Comparison of ENCODE assay signal across 25 cellular contexts in the genomic region with DNA sequence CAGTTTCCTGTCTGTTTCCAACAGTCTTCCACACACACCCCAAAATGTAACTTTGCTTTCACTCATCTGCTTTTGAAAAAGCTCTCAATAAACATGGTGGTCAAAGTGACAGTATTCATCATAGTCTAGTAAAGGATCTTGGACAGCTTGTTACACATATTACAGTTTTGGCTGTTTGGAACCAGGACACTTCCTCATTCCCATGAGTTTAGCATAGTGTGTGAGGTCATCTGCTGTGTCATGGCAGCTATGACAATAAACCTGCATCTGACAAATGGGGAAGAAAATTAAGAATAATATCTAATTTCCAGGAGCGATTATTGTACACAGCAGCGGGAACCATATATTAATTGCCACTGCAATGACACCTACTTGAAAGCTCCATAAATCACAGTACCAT.
A peak's percentile ranks its signal among the peaks of the same experiment; 100 is the strongest.
DNase-seq lines count a peak whose midpoint lies in the region; FAIRE-seq and TF ChIP-seq lines count a peak whose summit lies in the region.
"Had no signal": no experiment of that assay in that cellular context is flagged by ENCODE, and none has a peak within 500 bp of the region (broad histone marks: within the 10 kb centered on the region; RNA-seq: fewer than 3 reads in every experiment).

No MANE protein-coding gene starts in this region.

- peaks cover 0 to 1% of the 10 kb centered on the region in 2 donors for H3K27me3 Mint-ChIP-seq in CD4-positive, alpha-beta memory T cell
- H3K27me3 Mint-ChIP-seq: dendritic cell treated with granulocyte-macrophage colony-stimulating factor and Interleukin-4, amounts not matched to agents 40 ng/mL and 50 ng/mL, for 4 days had no signal

- CTCF ChIA-PET in CD4-positive, alpha-beta memory T cell (lab: Charles Lee; ENCODE audit: partially characterized antibody), result no interaction called here

- no peaks in the 10 kb centered on the region for H3K4me1 ChIP-seq in CD4-positive, alpha-beta memory T cell (ENCODE audit: insufficient read depth, low read length)
- H3K4me1 ChIP-seq: adrenal gland, breast epithelium, heart left ventricle, left ventricle myocardium inferior had no signal

- intact Hi-C loops in CD4-positive, alpha-beta memory T cell (cut with micrococcal nuclease), result no loop called here

- H3K27ac Mint-ChIP-seq in CD4-positive, alpha-beta memory T cell, result no peak overlapping the region
- H3K27ac Mint-ChIP-seq: dendritic cell treated with granulocyte-macrophage colony-stimulating factor and Interleukin-4, amounts not matched to agents 40 ng/mL and 50 ng/mL, for 4 days; natural killer cell had no signal

- POLR2A ChIA-PET in CD4-positive, alpha-beta memory T cell (lab: Charles Lee; ENCODE audit: partially characterized antibody), result no interaction called here

- no peaks in the 10 kb centered on the region for H3K36me3 ChIP-seq in MG63
- no peaks in the 10 kb centered on the region for H3K36me3 ChIP-seq in CD4-positive, alpha-beta memory T cell (ENCODE audit: insufficient read depth, low read length)
- H3K36me3 ChIP-seq: adrenal gland, breast epithelium, heart left ventricle, left ventricle myocardium inferior had no signal

- no peaks in the 10 kb centered on the region for H3K4me1 Mint-ChIP-seq in CD4-positive, alpha-beta memory T cell
- H3K4me1 Mint-ChIP-seq: natural killer cell had no signal

- no peak overlapping the region for H3K27ac ChIP-seq in CD4-positive, alpha-beta memory T cell (ENCODE audit: low read depth, low read length)
- H3K27ac ChIP-seq: adrenal gland, breast epithelium, heart left ventricle, left ventricle myocardium inferior had no signal

- H3K9me3 ChIP-seq in MG63, result no peaks in the 10 kb centered on the region
- H3K9me3 ChIP-seq in CD4-positive, alpha-beta memory T cell (ENCODE audit: control insufficient read depth in 1 of 2, low read length in 2 of 2), result no peaks in the 10 kb centered on the region
- H3K9me3 ChIP-seq: adrenal gland, breast epithelium, heart left ventricle, left ventricle myocardium inferior had no signal

- no peak for FAIRE-seq in H54 (lab: Jason Lieb, UNC)
- FAIRE-seq: endometrium, H1 had no signal

- TF ChIP-seq POLR2A in H54 (IDR thresholded peaks at IDR 0.05; ENCODE audit: low read depth, low read length), result no peak

- no peaks in the 10 kb centered on the region for H3K27me3 ChIP-seq in MG63
- no peaks in the 10 kb centered on the region for H3K27me3 ChIP-seq in CD4-positive, alpha-beta memory T cell (ENCODE audit: insufficient read depth, low read length)
- H3K27me3 ChIP-seq: adrenal gland, breast epithelium, heart left ventricle had no signal

- H3K36me3 Mint-ChIP-seq in CD4-positive, alpha-beta memory T cell, result no peaks in the 10 kb centered on the region
- H3K36me3 Mint-ChIP-seq: natural killer cell had no signal

- H3K4me3 ChIP-seq in MG63, result no peak overlapping the region
- no peak overlapping the region for H3K4me3 ChIP-seq in CD4-positive, alpha-beta memory T cell (ENCODE audit: low read length in 2 of 2)
- H3K4me3 ChIP-seq: adrenal gland, breast epithelium, heart left ventricle, left ventricle myocardium inferior had no signal

- no peak overlapping the region for H3K4me3 Mint-ChIP-seq in CD4-positive, alpha-beta memory T cell
- H3K4me3 Mint-ChIP-seq: dendritic cell treated with granulocyte-macrophage colony-stimulating factor and Interleukin-4, amounts not matched to agents 40 ng/mL and 50 ng/mL, for 4 days; natural killer cell had no signal

- H3K9me3 Mint-ChIP-seq in CD4-positive, alpha-beta memory T cell, result no peaks in the 10 kb centered on the region
- H3K9me3 Mint-ChIP-seq: dendritic cell treated with granulocyte-macrophage colony-stimulating factor and Interleukin-4, amounts not matched to agents 40 ng/mL and 50 ng/mL, for 4 days; natural killer cell had no signal

- DNase-seq in EL (peak; percentile 50), MG63 (peak; percentile 1), RKO (ENCODE audit: low spot score) (peak; percentile 37), iris pigment epithelial cell (ENCODE audit: low read depth) (peak; percentile 25), H54 (ENCODE audit: insufficient read length, low spot score) (no peak), NCI-H526 (lab: John Stamatoyannopoulos, UW) (no peak), AG20443 (ENCODE audit: low spot score) (no peak)
- DNase-seq in CD4-positive, alpha-beta memory T cell, result no peak
- DNase-seq: activated gamma-delta T cell treated with Interleukin-2 at 50 U/mL for 16 hours; activated T-cell treated with anti-CD3 and anti-CD28 coated beads, Interleukin-2, amount 50 U/mL, for 1 hour; adrenal gland; heart left ventricle; left ventricle myocardium inferior; midbrain; natural killer cell; NCI-H1092; NCI-H2081 treated with DMSO at 0.1 percent for 48 hours; NCI-H510A treated with DMSO at 0.1 percent for 48 hours; retina; stimulated activated CD4-positive, alpha-beta T cell treated with anti-CD3 and anti-CD28 coated beads, Interleukin-4, amount 100 ng/mL, for 1 hour; stimulated activated naive CD8-positive, alpha-beta T cell treated with anti-CD3 and anti-CD28 coated beads, Interleukin-15, Interleukin-2, amounts not matched to agents 100 U/mL and 50 U/mL, for 24 hours had no signal

Comparison
In these comparisons a context has a peak if more than half of its experiments do, and no peak if none do; other contexts are left out.
1. DNase-seq: peak in EL (single experiment), MG63 (single experiment), RKO (single experiment) and iris pigment epithelial cell (single experiment); none in H54 (single experiment), NCI-H526 (0 of 2), CD4-positive, alpha-beta memory T cell (0 of 5) and AG20443 (single experiment).